8 cellular contexts compared by ENCODE assay signal in the genomic region with DNA sequence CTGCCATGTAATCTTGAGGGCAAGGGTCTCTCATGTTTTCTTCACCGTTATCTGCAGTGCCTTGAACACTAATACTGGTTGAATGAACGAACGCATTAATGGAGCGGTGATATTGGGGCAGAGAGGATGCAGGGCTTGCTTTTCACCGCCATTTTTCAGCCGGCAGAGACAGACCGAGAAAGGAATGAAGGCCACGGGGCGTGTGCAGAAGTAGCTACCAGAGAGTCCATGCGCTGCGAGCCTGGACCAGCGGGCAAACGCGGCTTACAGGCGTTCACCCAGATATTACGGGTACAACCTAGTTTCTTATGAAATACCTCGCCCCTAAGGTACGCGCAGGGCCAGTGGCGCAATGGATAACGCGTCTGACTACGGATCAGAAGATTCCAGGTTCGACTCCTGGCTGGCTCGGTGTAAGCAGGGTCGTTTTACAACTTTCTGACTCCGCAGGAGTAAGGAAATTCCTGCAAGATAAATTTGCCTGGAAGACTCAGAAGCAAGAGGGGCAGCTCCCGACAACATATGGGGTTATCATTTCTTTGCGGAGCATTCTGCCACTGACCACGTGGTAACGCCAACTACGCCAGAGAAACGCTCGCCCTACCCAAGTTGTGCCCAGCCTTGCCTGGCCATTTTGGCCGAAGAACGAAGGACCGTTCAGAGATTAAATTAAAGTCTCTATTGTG. TPM values are rescaled to one million over a fixed set of nuclear protein-coding genes. Genes with fewer than 3 reads are reported as not detected.
DNase-seq lines count a peak whose midpoint lies in the region; ATAC-seq, FAIRE-seq and TF ChIP-seq lines count a peak whose summit lies in the region.

No MANE protein-coding gene starts in this region.

- H3K9ac ChIP-seq in astrocyte (ENCODE audit: low read length) = peak overlapping the region; percentile 98

- peak overlapping the region; percentile 97 for H3K27ac Mint-ChIP-seq in T-helper 2 cell treated with Interferon-gamma antibody and Interleukin-4, amounts not matched to agents 5 μg/mL and 100 μg/mL, for 36 hours
- peak overlapping the region; percentile 99 for H3K27ac Mint-ChIP-seq in astrocyte (ENCODE audit: unreplicated experiment)

- peak overlapping the region; percentile 86 for H2AFZ ChIP-seq in astrocyte (ENCODE audit: low read depth, low read length)

- FAIRE-seq in astrocyte (lab: Jason Lieb, UNC) = no peak

- peaks cover 39% of the 10 kb centered on the region for H3K79me2 ChIP-seq in astrocyte (ENCODE audit: insufficient read depth, low read length)

- DNase-seq in NCI-H187 treated with DMSO at 0.1 percent for 48 hours (lab: John Stamatoyannopoulos, UW) (peak; percentile 75), astrocyte (ENCODE audit: low read depth) (peak; percentile 92), hippocampal formation (lab: John Stamatoyannopoulos, UW) (peak; percentile 82 to 87), retina (peak; percentile 96), HuH-7 (ENCODE audit: low spot score) (no peak)
- peak; percentile 89 for DNase-seq in T-helper 2 cell treated with Interferon-gamma antibody and Interleukin-4, amounts not matched to agents 5 μg/mL and 100 μg/mL, for 36 hours (ENCODE audit: low spot score)

- H3K27me3 ChIP-seq in astrocyte (ENCODE audit: insufficient read depth, low read length) = no peaks in the 10 kb centered on the region

- peak overlapping the region; percentile 97 for H3K4me3 ChIP-seq in astrocyte (ENCODE audit: insufficient read depth, low read depth, low read length)

- H4K20me1 ChIP-seq in astrocyte (ENCODE audit: insufficient read depth, low read length) = peaks cover 4% of the 10 kb centered on the region

- peaks cover 16% of the 10 kb centered on the region for H3K4me1 ChIP-seq in astrocyte (ENCODE audit: insufficient read depth, low read length)

- peak overlapping the region; percentile 90 for H3K4me3 Mint-ChIP-seq in T-helper 2 cell treated with Interferon-gamma antibody and Interleukin-4, amounts not matched to agents 5 μg/mL and 100 μg/mL, for 36 hours
- H3K4me3 Mint-ChIP-seq in astrocyte (ENCODE audit: unreplicated experiment) = peak overlapping the region; percentile 86

- H3K4me2 ChIP-seq in astrocyte (ENCODE audit: low read length) = peak overlapping the region; percentile 99

- no peak for TF ChIP-seq CTCF in astrocyte (IDR thresholded peaks at IDR 0.05; ENCODE audit: insufficient read depth, low read depth, low read length)

- H3K36me3 ChIP-seq in astrocyte (ENCODE audit: insufficient read depth, low read length) = no peaks in the 10 kb centered on the region

- no peaks in the 10 kb centered on the region for H3K9me3 ChIP-seq in astrocyte (ENCODE audit: insufficient read depth, low read depth, low read length)

- H3K9me3 Mint-ChIP-seq in T-helper 2 cell treated with Interferon-gamma antibody and Interleukin-4, amounts not matched to agents 5 μg/mL and 100 μg/mL, for 36 hours = no peaks in the 10 kb centered on the region
- no peaks in the 10 kb centered on the region for H3K9me3 Mint-ChIP-seq in astrocyte (ENCODE audit: unreplicated experiment)

- H3K4me1 Mint-ChIP-seq in T-helper 2 cell treated with Interferon-gamma antibody and Interleukin-4, amounts not matched to agents 5 μg/mL and 100 μg/mL, for 36 hours (ENCODE audit: low read depth) = peaks cover 52% of the 10 kb centered on the region
- H3K4me1 Mint-ChIP-seq in astrocyte (ENCODE audit: low read depth, unreplicated experiment) = peaks cover 7% of the 10 kb centered on the region

- TF ChIP-seq POLR2A in GM15510 (IDR thresholded peaks at IDR 0.05; ENCODE audit: borderline replicate concordance, extremely low read depth, insufficient read length) = peak; percentile 27

- H3K36me3 Mint-ChIP-seq in T-helper 2 cell treated with Interferon-gamma antibody and Interleukin-4, amounts not matched to agents 5 μg/mL and 100 μg/mL, for 36 hours (ENCODE audit: low read depth) = peaks cover 22% of the 10 kb centered on the region
- H3K36me3 Mint-ChIP-seq in astrocyte (ENCODE audit: low read depth, unreplicated experiment) = peaks cover 3% of the 10 kb centered on the region

- peak; percentile 36 for ATAC-seq in HG02943 (IDR thresholded peaks at IDR 0.05; ENCODE audit: low read depth, unreplicated experiment)

- peaks cover 6% of the 10 kb centered on the region for H3K27me3 Mint-ChIP-seq in T-helper 2 cell treated with Interferon-gamma antibody and Interleukin-4, amounts not matched to agents 5 μg/mL and 100 μg/mL, for 36 hours (ENCODE audit: low read depth)
- H3K27me3 Mint-ChIP-seq in astrocyte (ENCODE audit: low read depth, unreplicated experiment) = no peaks in the 10 kb centered on the region

- peak overlapping the region; percentile 91 for H3K27ac ChIP-seq in astrocyte (ENCODE audit: low read depth, low read length)

RNA-seq across cellular contexts. Expression of a gene that starts 0.9 kb away (rescaled TPM):
- total RNA-seq in astrocyte = 46.2 and 49.4 TPM in 2 replicates

RNA-seq across cellular contexts. Expression of a gene that starts 37.2 kb away (rescaled TPM):
- total RNA-seq in astrocyte = not detected in 2 replicates

RNA-seq across cellular contexts. Expression of a gene that starts 59.5 kb away (rescaled TPM):
- total RNA-seq in astrocyte = 17.1 and 17.3 TPM in 2 replicates
